1 cellular context compared by ENCODE assay signal in genomic region chr6:107068691-107069630, GRCh38.
TF ChIP-seq lines count a peak whose summit lies in the region.

No MANE protein-coding gene starts in this region.

TF ChIP-seq in IMR-90, 13 proteins besides CTCF, POLR2A, EP300 and RAD21:
- no peak for TF ChIP-seq USF2 (IDR thresholded peaks at IDR 0.05; ENCODE audit: low read depth, low read length)
- no peak for TF ChIP-seq NFE2L2 (IDR thresholded peaks at IDR 0.05; ENCODE audit: low read depth, low read length)
